37 cellular contexts compared by ENCODE assay signal in the genomic region with DNA sequence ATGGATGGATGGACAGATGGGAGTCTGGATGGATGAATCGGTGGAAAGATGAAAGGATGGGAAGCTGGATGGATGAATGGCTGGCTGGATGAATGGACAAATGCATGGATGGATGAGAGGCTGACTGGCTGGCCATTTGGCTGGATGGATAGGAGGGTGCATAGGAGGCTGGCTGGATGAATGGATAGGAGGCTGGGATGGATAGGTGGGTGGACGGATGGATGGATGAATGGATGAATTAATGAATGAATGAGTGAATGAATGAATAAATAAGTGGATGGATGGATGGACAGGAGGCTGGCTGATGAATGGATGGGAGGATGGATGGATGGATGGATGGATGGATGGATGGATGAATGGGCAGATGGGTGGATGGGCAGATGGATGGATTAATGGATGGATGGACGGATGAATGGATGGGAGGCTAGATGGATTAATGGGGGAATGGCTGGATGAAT.
"Had no signal": no experiment of that assay in that cellular context is flagged by ENCODE, and none has a peak within 500 bp of the region (broad histone marks: within the 10 kb centered on the region; RNA-seq: fewer than 3 reads in every experiment).

No MANE protein-coding gene starts in this region.

- FAIRE-seq: bronchial epithelial cell, TTC549 had no signal

- H3K36me3 Mint-ChIP-seq: activated CD8-positive, alpha-beta memory T cell treated with anti-CD3 and anti-CD28 coated beads, Interleukin-2, amount 10 ng/mL, durations not matched to agents 7 days and 5 days; activated naive CD4-positive, alpha-beta T cell treated with anti-CD3 and anti-CD28 coated beads, Interleukin-2, amount 10 ng/mL, durations not matched to agents 7 days and 5 days; activated naive CD4-positive, alpha-beta T cell treated with anti-CD3 and anti-CD28 coated beads, Interleukin-2, amount 50 U/mL, for 24 hours; activated naive CD8-positive, alpha-beta T cell; brain had no signal

- H3K4me1 ChIP-seq: ascending aorta had no signal

- H3K27ac ChIP-seq: ascending aorta, cardiac muscle cell, VCaP had no signal

- H3K36me3 ChIP-seq: ascending aorta, cardiac muscle cell had no signal

- H3K9me3 Mint-ChIP-seq: activated B cell treated with CpG ODN at 0.5 μM for 24 hours; activated naive CD4-positive, alpha-beta T cell treated with anti-CD3 and anti-CD28 coated beads, Interleukin-2, amount 10 ng/mL, durations not matched to agents 7 days and 5 days; activated naive CD4-positive, alpha-beta T cell treated with anti-CD3 and anti-CD28 coated beads, Interleukin-2, amount 50 U/mL, for 24 hours; activated naive CD8-positive, alpha-beta T cell treated with anti-CD3 and anti-CD28 coated beads, Interleukin-2, amount 50 U/mL, for 24 hours; activated T-cell treated with anti-CD3 and anti-CD28 coated beads, Interleukin-2, amount 50 U/mL, for 24 hours; activated T-helper 2 cell treated with anti-CD3 and anti-CD28 coated beads, Interferon-gamma antibody, Interleukin-2, Interleukin-4, amounts not matched to agents 10 μg/mL and 5 μg/mL and 100 μg/mL, durations not matched to agents 14 hours and 24 hours and 36 hours; T-helper 1 cell treated with Interleukin-12 subunit alpha and Interleukin-12 subunit beta and Interleukin-4 antibody, amounts not matched to agents 30 μg/mL and 1 μg/mL, for 36 hours; T-helper 2 cell treated with Interferon-gamma antibody and Interleukin-4, amounts not matched to agents 5 μg/mL and 100 μg/mL, for 36 hours had no signal

- H3K4me3 ChIP-seq: ascending aorta, cardiac muscle cell had no signal

- H3K27ac Mint-ChIP-seq: activated B cell treated with CpG ODN at 0.5 μM for 24 hours; activated CD4-positive, alpha-beta T cell treated with anti-CD3 and anti-CD28 coated beads for 36 hours; activated CD4-positive, alpha-beta T cell treated with anti-CD3 and anti-CD28 coated beads, Interleukin-2, amount 10 ng/mL, durations not matched to agents 7 days and 5 days; activated CD8-positive, alpha-beta memory T cell treated with anti-CD3 and anti-CD28 coated beads, Interleukin-2, amount 10 ng/mL, durations not matched to agents 7 days and 5 days; activated CD8-positive, alpha-beta T cell treated with anti-CD3 and anti-CD28 coated beads, Interleukin-2, amount 10 ng/mL, durations not matched to agents 7 days and 5 days; activated naive CD4-positive, alpha-beta T cell treated with anti-CD3 and anti-CD28 coated beads, Interleukin-2, amount 10 ng/mL, durations not matched to agents 7 days and 5 days; activated naive CD8-positive, alpha-beta T cell; activated naive CD8-positive, alpha-beta T cell treated with anti-CD3 and anti-CD28 coated beads, Interleukin-2, amount 10 ng/mL, durations not matched to agents 7 days and 5 days; activated naive CD8-positive, alpha-beta T cell treated with anti-CD3 and anti-CD28 coated beads, Interleukin-2, amount 50 U/mL, for 24 hours; activated T-cell treated with anti-CD3 and anti-CD28 coated beads, Interleukin-2, amount 50 U/mL, for 24 hours; activated T-helper 2 cell treated with anti-CD3 and anti-CD28 coated beads, Interferon-gamma antibody, Interleukin-2, Interleukin-4, amounts not matched to agents 10 μg/mL and 5 μg/mL and 100 μg/mL, durations not matched to agents 14 hours and 24 hours and 36 hours; T-helper 1 cell treated with Interleukin-12 subunit alpha and Interleukin-12 subunit beta and Interleukin-4 antibody, amounts not matched to agents 30 μg/mL and 1 μg/mL, for 36 hours had no signal

- H3K4me3 Mint-ChIP-seq: activated B cell treated with CpG ODN at 0.5 μM for 24 hours; activated CD4-positive, alpha-beta T cell treated with anti-CD3 and anti-CD28 coated beads for 36 hours; activated CD4-positive, alpha-beta T cell treated with anti-CD3 and anti-CD28 coated beads, Interleukin-2, amount 10 ng/mL, durations not matched to agents 7 days and 5 days; activated CD8-positive, alpha-beta memory T cell treated with anti-CD3 and anti-CD28 coated beads, Interleukin-2, amount 10 ng/mL, durations not matched to agents 7 days and 5 days; activated CD8-positive, alpha-beta T cell treated with anti-CD3 and anti-CD28 coated beads, Interleukin-2, amount 10 ng/mL, durations not matched to agents 7 days and 5 days; activated naive CD4-positive, alpha-beta T cell treated with anti-CD3 and anti-CD28 coated beads, Interleukin-2, amount 10 ng/mL, durations not matched to agents 7 days and 5 days; activated naive CD4-positive, alpha-beta T cell treated with anti-CD3 and anti-CD28 coated beads, Interleukin-2, amount 50 U/mL, for 24 hours; activated naive CD8-positive, alpha-beta T cell; activated naive CD8-positive, alpha-beta T cell treated with anti-CD3 and anti-CD28 coated beads, Interleukin-2, amount 10 ng/mL, durations not matched to agents 7 days and 5 days; activated naive CD8-positive, alpha-beta T cell treated with anti-CD3 and anti-CD28 coated beads, Interleukin-2, amount 50 U/mL, for 24 hours; activated T-cell treated with anti-CD3 and anti-CD28 coated beads, Interleukin-2, amount 50 U/mL, for 24 hours; brain; central memory CD8-positive, alpha-beta T cell; T-helper 1 cell treated with Interleukin-12 subunit alpha and Interleukin-12 subunit beta and Interleukin-4 antibody, amounts not matched to agents 30 μg/mL and 1 μg/mL, for 36 hours; T-helper 2 cell treated with Interferon-gamma antibody and Interleukin-4, amounts not matched to agents 5 μg/mL and 100 μg/mL, for 36 hours had no signal

- H3K27me3 ChIP-seq: ascending aorta, cardiac muscle cell had no signal

- H3K4me1 Mint-ChIP-seq: activated B cell treated with CpG ODN at 0.5 μM for 24 hours; activated CD8-positive, alpha-beta memory T cell treated with anti-CD3 and anti-CD28 coated beads, Interleukin-2, amount 10 ng/mL, durations not matched to agents 7 days and 5 days; activated naive CD8-positive, alpha-beta T cell treated with anti-CD3 and anti-CD28 coated beads, Interleukin-2, amount 50 U/mL, for 24 hours had no signal

- H3K9me3 ChIP-seq: ascending aorta had no signal

- DNase-seq: activated B cell treated with CpG ODN at 0.5 μM for 24 hours; activated CD4-positive, alpha-beta T cell treated with anti-CD3 and anti-CD28 coated beads for 1 hour; activated CD4-positive, alpha-beta T cell treated with anti-CD3 and anti-CD28 coated beads for 36 hours; activated CD4-positive, alpha-beta T cell treated with anti-CD3 and anti-CD28 coated beads for 48 hours; activated CD4-positive, alpha-beta T cell treated with anti-CD3 and anti-CD28 coated beads, Interleukin-2, amount 10 ng/mL, durations not matched to agents 7 days and 5 days; activated CD4-positive, alpha-beta T cell treated with anti-CD3 and anti-CD28 coated beads, Interleukin-2, amount 50 U/mL, for 48 hours; activated CD8-positive, alpha-beta memory T cell treated with anti-CD3 and anti-CD28 coated beads for 24 hours; activated CD8-positive, alpha-beta memory T cell treated with anti-CD3 and anti-CD28 coated beads, Interleukin-2, amount 10 ng/mL, durations not matched to agents 7 days and 5 days; activated CD8-positive, alpha-beta memory T cell treated with anti-CD3 and anti-CD28 coated beads, Interleukin-2, amount 50 U/mL, for 48 hours; activated CD8-positive, alpha-beta T cell treated with anti-CD3 and anti-CD28 coated beads, Interleukin-2, amount 10 ng/mL, durations not matched to agents 7 days and 5 days; activated effector memory CD4-positive, alpha-beta T cell treated with Interleukin-2 at 50 U/mL for 16 hours; activated gamma-delta T cell; activated naive CD4-positive, alpha-beta T cell treated with anti-CD3 and anti-CD28 coated beads, Interleukin-2, amount 10 ng/mL, durations not matched to agents 7 days and 5 days; activated naive CD4-positive, alpha-beta T cell treated with Interleukin-2 at 50 U/mL for 16 hours; activated naive CD8-positive, alpha-beta T cell treated with anti-CD3 and anti-CD28 coated beads, Interleukin-2, amount 10 ng/mL, durations not matched to agents 7 days and 5 days; activated naive CD8-positive, alpha-beta T cell treated with anti-CD3 and anti-CD28 coated beads, Interleukin-2, amount 50 U/mL, for 24 hours; activated T-cell treated with anti-CD3 and anti-CD28 coated beads, Interleukin-2, amount 50 U/mL, for 24 hours; activated T-cell treated with anti-CD3 and anti-CD28 coated beads, Interleukin-2, amount 50 U/mL, for 48 hours; amygdala; anterior cingulate cortex; caudate nucleus; cerebellar nuclear complex; T-helper 1 cell; T-helper 2 cell; T-helper 9 cell had no signal

- H3K27me3 Mint-ChIP-seq: activated CD4-positive, alpha-beta T cell treated with anti-CD3 and anti-CD28 coated beads for 36 hours; activated CD8-positive, alpha-beta memory T cell treated with anti-CD3 and anti-CD28 coated beads, Interleukin-2, amount 10 ng/mL, durations not matched to agents 7 days and 5 days; activated naive CD4-positive, alpha-beta T cell treated with anti-CD3 and anti-CD28 coated beads, Interleukin-2, amount 50 U/mL, for 24 hours; activated naive CD8-positive, alpha-beta T cell; activated T-cell treated with anti-CD3 and anti-CD28 coated beads, Interleukin-2, amount 50 U/mL, for 24 hours; central memory CD8-positive, alpha-beta T cell had no signal
